11 cellular contexts compared by ENCODE assay signal in genomic region chr14:89308232-89308959, GRCh38.
DNase-seq lines count a peak whose midpoint lies in the region; ATAC-seq and TF ChIP-seq lines count a peak whose summit lies in the region.
"Had no signal": no experiment of that assay in that cellular context is flagged by ENCODE, and none has a peak within 500 bp of the region (broad histone marks: within the 10 kb centered on the region; RNA-seq: fewer than 3 reads in every experiment).

No MANE protein-coding gene starts in this region.

- intact Hi-C loops in ascending aorta (cut with DNase I): loop anchor here (5.0 kb wide), 2 partner anchors 49 to 604 kb away; no protein-coding TSS in a partner anchor

- peaks cover 27% of the 10 kb centered on the region for H4K20me1 ChIP-seq in DND-41 (ENCODE audit: insufficient read depth, low read length)

- H3K79me2 ChIP-seq in DND-41 (ENCODE audit: insufficient read depth, low read length): peaks cover 64% of the 10 kb centered on the region

- TF ChIP-seq CTCF in DND-41 (IDR thresholded peaks at IDR 0.05; ENCODE audit: borderline replicate concordance, extremely low read depth, low read length, poor library complexity, severe bottlenecking) (peak; percentile 3), fibroblast of mammary gland (conservative IDR thresholded peaks at IDR 0.05; ENCODE audit: control insufficient read depth, insufficient read depth, low read depth, low read length) (no peak), ascending aorta (IDR thresholded peaks at IDR 0.05) (no peak)

- H3K4me1 ChIP-seq in DND-41 (ENCODE audit: insufficient read depth, low read length): peaks cover 4% of the 10 kb centered on the region; the same call in 1 of the 2 replicates
- H3K4me1 ChIP-seq in HUES64 (ENCODE audit: insufficient read depth, low read length): peaks cover 65% of the 10 kb centered on the region
- H3K4me1 ChIP-seq in ascending aorta: peaks cover 3 to 32% of the 10 kb centered on the region in 2 donors

- H3K9ac ChIP-seq in DND-41 (ENCODE audit: low read depth, low read length) (no peak overlapping the region), HUES64 (ENCODE audit: low read depth, low read length) (no peak overlapping the region)

- no peak for ATAC-seq in DND-41 (ENCODE audit: insufficient read depth, low read depth)
- peak; percentile 37 for ATAC-seq in GM19043 (IDR thresholded peaks at IDR 0.05; ENCODE audit: low read depth, unreplicated experiment)

- WGBS in HUES64: 90% methylated on average over 10 of the region's 10 CpGs

- no peak overlapping the region for H2AFZ ChIP-seq in DND-41 (ENCODE audit: low read depth, low read length)

- H3K9me3 ChIP-seq in DND-41 (ENCODE audit: insufficient read depth, low read length, severe bottlenecking): no peaks in the 10 kb centered on the region
- no peaks in the 10 kb centered on the region for H3K9me3 ChIP-seq in HUES64 (ENCODE audit: insufficient read depth, low read depth, low read length)
- no peaks in the 10 kb centered on the region for H3K9me3 ChIP-seq in ascending aorta
- H3K9me3 ChIP-seq: thyroid gland had no signal

- H3K4me3 ChIP-seq in DND-41 (ENCODE audit: low read depth in 1 of 2, low read length in 2 of 2) (no peak overlapping the region), HUES64 (ENCODE audit: low read length) (no peak overlapping the region), fibroblast of mammary gland (ENCODE audit: control insufficient read depth, low read depth, low read length) (no peak overlapping the region), ascending aorta (no peak overlapping the region)
- H3K4me3 ChIP-seq: SK-N-MC, thyroid gland had no signal

- H3K27me3 ChIP-seq in DND-41 (ENCODE audit: insufficient read depth, low read length, poor library complexity) (no peaks in the 10 kb centered on the region), HUES64 (ENCODE audit: insufficient read depth, low read length) (no peaks in the 10 kb centered on the region), ascending aorta (no peaks in the 10 kb centered on the region)
- H3K27me3 ChIP-seq: thyroid gland had no signal

- H3K4me2 ChIP-seq in DND-41 (ENCODE audit: insufficient read depth, low read length): no peak overlapping the region

- in situ Hi-C loops in ACHN (cut with HindIII; ENCODE audit: low pct_ligation_motif_present, low pct_unique_long_range_greater_than_20kb, low sequenced_read_pairs): no loop called here

- peaks cover 11% of the 10 kb centered on the region for H3K36me3 ChIP-seq in DND-41 (ENCODE audit: insufficient read depth, low read length)
- H3K36me3 ChIP-seq in HUES64 (ENCODE audit: insufficient read depth, low read length): no peaks in the 10 kb centered on the region
- H3K36me3 ChIP-seq in ascending aorta: no peaks in the 10 kb centered on the region
- H3K36me3 ChIP-seq: thyroid gland had no signal

- peak overlapping the region; percentile 17; the same call in 1 of the 2 replicates for H3K27ac ChIP-seq in DND-41 (ENCODE audit: low read length)
- peak overlapping the region; percentile 5; the same call in 1 of the 2 replicates for H3K27ac ChIP-seq in HUES64 (ENCODE audit: low read depth, low read length)
- peak overlapping the region in 1 of 2 donors; percentile 54 for H3K27ac ChIP-seq in ascending aorta
- H3K27ac ChIP-seq: SK-N-MC, thyroid gland had no signal

- DNase-seq in DND-41 (no peak), fibroblast of mammary gland (ENCODE audit: low read depth) (peak; percentile 53), ACHN (no peak), ascending aorta (ENCODE audit: low spot score in 2 of 2) (no peak)
- no peak for DNase-seq in stimulated activated CD4-positive, alpha-beta T cell treated with anti-CD3 and anti-CD28 coated beads, Interleukin-2, amount 100 ng/mL, for 24 hours
- DNase-seq in activated CD4-positive, CD25-positive, alpha-beta regulatory T cell (lab: John Stamatoyannopoulos, UW): no peak
- DNase-seq: small intestine, thyroid gland had no signal
